ENCODE assay signal across 27 cellular contexts in the genomic region with DNA sequence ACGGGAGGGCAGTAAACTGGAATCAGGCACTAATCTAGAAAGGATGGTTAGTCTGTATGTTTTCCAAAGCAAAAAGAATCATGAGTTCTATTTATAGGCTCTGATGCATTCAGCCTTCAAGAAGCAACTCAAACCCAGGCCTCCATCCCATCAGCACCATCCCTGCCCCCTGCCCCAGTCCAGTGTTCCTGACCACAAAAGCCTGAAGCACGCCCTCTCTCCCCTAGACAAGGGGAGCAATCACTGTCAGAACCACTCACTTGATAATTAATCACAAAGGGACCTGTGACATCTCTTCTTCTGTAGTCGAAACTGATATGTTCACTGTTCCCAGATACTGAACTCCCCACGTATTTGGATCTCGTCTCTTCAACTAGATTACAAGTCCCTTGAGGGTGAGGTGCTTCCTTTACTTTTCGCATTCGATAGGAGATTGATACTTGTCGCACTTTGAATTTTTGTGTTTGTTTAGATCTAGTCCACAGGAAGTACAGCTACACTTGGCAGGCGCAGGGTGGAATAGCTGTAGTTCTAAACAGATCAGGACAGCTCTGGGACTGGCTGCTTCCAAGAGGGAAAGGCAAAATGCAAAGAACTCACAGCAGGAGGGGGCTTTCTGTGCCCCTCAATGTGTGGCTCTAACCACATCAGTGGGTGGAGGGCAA. TPM values are rescaled to one million over a fixed set of nuclear protein-coding genes. Genes with fewer than 3 reads are reported as not detected.
DNase-seq lines count a peak whose midpoint lies in the region; ATAC-seq, FAIRE-seq and TF ChIP-seq lines count a peak whose summit lies in the region.
"Had no signal": no experiment of that assay in that cellular context is flagged by ENCODE, and none has a peak within 500 bp of the region (broad histone marks: within the 10 kb centered on the region; RNA-seq: fewer than 3 reads in every experiment).

No MANE protein-coding gene starts in this region.

- no peak for TF ChIP-seq RAD21 in IMR-90 (IDR thresholded peaks at IDR 0.05; ENCODE audit: low read length)

- H3K27ac ChIP-seq in BLaER1 treated with 17β-estradiol and CSF1 and Interleukin-3, amounts not matched to agents 10 nM and 100 nM, result peak overlapping the region in 9 of 11 experiments; percentile 59 to 88 (median 76); a peak in 18 of 22 replicates
- H3K27ac ChIP-seq in IMR-90 (ENCODE audit: insufficient read depth, low read length) (no peak overlapping the region), endothelial cell of umbilical vein (ENCODE audit: insufficient read depth, low read depth, low read length) (no peak overlapping the region)
- H3K27ac ChIP-seq: GM23248, RWPE1, sigmoid colon, thyroid gland had no signal

- WGBS in IMR-90 (ENCODE audit: extremely low coverage in 2 of 2, insufficient read length in 1 of 2), 2 experiments, result 23% methylated on average over 4 of the region's 9 CpGs; no CpG with 5 or more reads in 1 of the 2 experiments

- H4K8ac ChIP-seq in IMR-90 (ENCODE audit: low read depth in 2 of 2, low read length in 2 of 2), result no peak overlapping the region

- no peak for FAIRE-seq in endothelial cell of umbilical vein (lab: Jason Lieb, UNC)
- FAIRE-seq: endometrium had no signal

- H3K36me3 Mint-ChIP-seq in nephron progenitor cell (ENCODE audit: low read depth), result no peaks in the 10 kb centered on the region
- H3K36me3 Mint-ChIP-seq: CD8-positive, alpha-beta T cell; natural killer cell treated with Interleukin-12 subunit alpha and Interleukin-12 subunit beta and Interleukin-15 and Interleukin-18, amount 100 ng/mL, for 72 hours; WTC11 had no signal

- DNase-seq in IMR-90, result no peak
- peak; percentile 6 for DNase-seq in endothelial cell of umbilical vein (ENCODE audit: low read depth, low spot score)
- no peak for DNase-seq in nephron progenitor cell
- DNase-seq in RPMI8226, result no peak
- DNase-seq in nucleus accumbens (lab: John Stamatoyannopoulos, UW), result no peak
- DNase-seq: activated CD4-positive, alpha-beta T cell treated with anti-CD3 and anti-CD28 coated beads, Interleukin-2, amount 50 U/mL, for 4 hours; activated CD8-positive, alpha-beta memory T cell treated with anti-CD3 and anti-CD28 coated beads, Interleukin-2, amount 50 U/mL, for 4 hours; aorta; CD8-positive, alpha-beta T cell; GM23248; KG1; NCI-H1436; NCI-H526 treated with DMSO at 0.1 percent for 48 hours; sigmoid colon; stimulated activated naive CD8-positive, alpha-beta T cell treated with anti-CD3 and anti-CD28 coated beads, Interleukin-15, amount 100 ng/mL, for 72 hours; T-helper 9 cell; thyroid gland had no signal

- no peak overlapping the region for H3K56ac ChIP-seq in IMR-90 (ENCODE audit: extremely low read depth, insufficient read depth, low read length)

- dilution Hi-C loops in IMR-90 (cut with HindIII; ENCODE audit: low sequenced_read_pairs, unreplicated experiment) (no loop called here), endothelial cell of umbilical vein (cut with MboI; ENCODE audit: extremely low pct_ligation_motif_present, low sequenced_read_pairs) (no loop called here)

- H3K4me3 ChIP-seq in BLaER1 treated with 17β-estradiol and CSF1 and Interleukin-3, amounts not matched to agents 10 nM and 100 nM, result peak overlapping the region in 2 of 10 experiments; percentile 3 to 25; a peak in 3 of 20 replicates
- H3K4me3 ChIP-seq in IMR-90 (ENCODE audit: insufficient read depth, low read depth, low read length) (no peak overlapping the region), endothelial cell of umbilical vein (replicated peaks in 1 of 3; ENCODE audit: insufficient read depth in 1 of 3, low read depth in 1 of 3, low read length in 3 of 3) (no peak overlapping the region)
- H3K4me3 ChIP-seq: GM23248, sigmoid colon, thyroid gland had no signal

- H2AK5ac ChIP-seq in IMR-90 (ENCODE audit: low read depth, low read length), result no peak overlapping the region

- H2BK15ac ChIP-seq in IMR-90 (ENCODE audit: low read depth, low read length), result no peak overlapping the region

- no peak overlapping the region for H2BK5ac ChIP-seq in IMR-90 (ENCODE audit: low read depth, low read length, poor library complexity, severe bottlenecking)

- peaks cover 20 to 56% (median 53%) of the 10 kb centered on the region in 10 experiments for H3K4me1 ChIP-seq in BLaER1 treated with 17β-estradiol and CSF1 and Interleukin-3, amounts not matched to agents 10 nM and 100 nM
- peaks cover 2% of the 10 kb centered on the region; the same call in 1 of the 2 replicates for H3K4me1 ChIP-seq in IMR-90 (ENCODE audit: control insufficient read depth, insufficient read depth, low read length)
- no peaks in the 10 kb centered on the region for H3K4me1 ChIP-seq in endothelial cell of umbilical vein (ENCODE audit: control insufficient read depth, extremely low read depth, insufficient read depth, low read length)

- H3K4me1 Mint-ChIP-seq in nephron progenitor cell, result peaks cover 24% of the 10 kb centered on the region

- TF ChIP-seq CTCF in IMR-90 (conservative IDR thresholded peaks at IDR 0.05; ENCODE audit: low read depth, low read length) (no peak), endothelial cell of umbilical vein (IDR thresholded peaks at IDR 0.05; ENCODE audit: extremely low read depth in 1 of 2, insufficient read depth in 1 of 2, low read depth in 1 of 2, low read length in 2 of 2) (no peak), nephron progenitor cell (IDR thresholded peaks at IDR 0.05) (no peak)

- H3K9me3 Mint-ChIP-seq in nephron progenitor cell, result no peaks in the 10 kb centered on the region
- H3K9me3 Mint-ChIP-seq: CD8-positive, alpha-beta T cell; natural killer cell treated with Interleukin-12 subunit alpha and Interleukin-12 subunit beta and Interleukin-15 and Interleukin-18, amount 100 ng/mL, for 72 hours; stimulated activated naive CD8-positive, alpha-beta T cell treated with anti-CD3 and anti-CD28 coated beads, Interleukin-15, amount 100 ng/mL, for 72 hours; WTC11 had no signal

- H2BK20ac ChIP-seq in IMR-90 (ENCODE audit: low read depth, low read length), result no peak overlapping the region

- no peak overlapping the region for H3K4ac ChIP-seq in IMR-90 (ENCODE audit: low read depth, low read length)

- no peaks in the 10 kb centered on the region for H3K27me3 ChIP-seq in BLaER1 treated with 17β-estradiol and CSF1 and Interleukin-3, amounts not matched to agents 10 nM and 100 nM
- H3K27me3 ChIP-seq in IMR-90 (ENCODE audit: control insufficient read depth, insufficient read depth, low read length) (peaks cover 50% of the 10 kb centered on the region), endothelial cell of umbilical vein (ENCODE audit: control insufficient read depth in 2 of 2, insufficient read depth in 2 of 2, low read length in 2 of 2) (peaks cover 10 to 12% of the 10 kb centered on the region in 2 experiments)
- H3K27me3 ChIP-seq: thyroid gland had no signal

- H3K4me2 ChIP-seq in BLaER1 treated with 17β-estradiol and CSF1 and Interleukin-3, amounts not matched to agents 10 nM and 100 nM, result peak overlapping the region; percentile 69 to 96 (median 91)
- H3K4me2 ChIP-seq in IMR-90 (ENCODE audit: low read depth, low read length) (no peak overlapping the region), endothelial cell of umbilical vein (ENCODE audit: insufficient read depth, low read length) (no peak overlapping the region)

- H3K18ac ChIP-seq in IMR-90 (ENCODE audit: low read depth, low read length), result no peak overlapping the region

- CTCF ChIA-PET in IMR-90 (lab: Yijun Ruan, JAX) (interaction anchor here (0.6 kb wide), 2 partner anchors 18 to 255 kb away, joined by 3 read pairs; no protein-coding TSS in a partner anchor), endothelial cell of umbilical vein (lab: Charles Lee) (interaction anchor here (1.2 to 5.1 kb wide), 5 partner anchors 12 to 652 kb away, joined by 5 to 73 read pairs (median 36); no protein-coding TSS in a partner anchor)

- no peak overlapping the region for H3K27ac Mint-ChIP-seq in nephron progenitor cell
- H3K27ac Mint-ChIP-seq: activated naive CD8-positive, alpha-beta T cell; CD8-positive, alpha-beta T cell; natural killer cell treated with Interleukin-12 subunit alpha and Interleukin-12 subunit beta and Interleukin-15 and Interleukin-18, amount 100 ng/mL, for 72 hours; stimulated activated naive CD8-positive, alpha-beta T cell treated with anti-CD3 and anti-CD28 coated beads, Interleukin-15, amount 100 ng/mL, for 72 hours; WTC11 had no signal

- H3K9me3 ChIP-seq in BLaER1 treated with 17β-estradiol and CSF1 and Interleukin-3, amounts not matched to agents 10 nM and 100 nM (replicated peaks in 1 of 11), result no peaks in the 10 kb centered on the region; a peak in 1 of 22 replicates
- H3K9me3 ChIP-seq in IMR-90 (ENCODE audit: control insufficient read depth, insufficient read depth, low read length) (no peaks in the 10 kb centered on the region), endothelial cell of umbilical vein (replicated peaks; ENCODE audit: control insufficient read depth, insufficient read depth, low read length) (no peaks in the 10 kb centered on the region)
- H3K9me3 ChIP-seq: sigmoid colon, thyroid gland had no signal

- in situ Hi-C loops in IMR-90 (cut with MboI; ENCODE audit: low sequenced_read_pairs), result no loop called here

- H3K79me2 ChIP-seq in endothelial cell of umbilical vein (ENCODE audit: control insufficient read depth, insufficient read depth, low read length), result no peaks in the 10 kb centered on the region

- H3K27me3 Mint-ChIP-seq in nephron progenitor cell (ENCODE audit: low read depth, poor library complexity), result peaks cover 3% of the 10 kb centered on the region

- H2AK9ac ChIP-seq in IMR-90 (replicated peaks; ENCODE audit: low read depth, low read length, poor library complexity), result no peak overlapping the region

- no peak for ATAC-seq in IMR-90 (ENCODE audit: low read depth)
- ATAC-seq in GM21515 (IDR thresholded peaks at IDR 0.05; ENCODE audit: unreplicated experiment), result no peak
- ATAC-seq: CD8-positive, alpha-beta T cell; natural killer cell treated with Interleukin-12 subunit alpha and Interleukin-12 subunit beta and Interleukin-15 and Interleukin-18, amount 100 ng/mL, for 72 hours; stimulated activated naive CD8-positive, alpha-beta T cell treated with anti-CD3 and anti-CD28 coated beads, Interleukin-15, amount 100 ng/mL, for 72 hours; WTC11 had no signal

- POLR2A ChIA-PET in IMR-90 (lab: Charles Lee; ENCODE audit: unreplicated experiment), result no interaction called here
- POLR2A ChIA-PET in endothelial cell of umbilical vein (lab: Charles Lee), result interaction anchor here (0.5 kb wide), 1 partner anchor 29 kb away, joined by 3 read pairs; no protein-coding TSS in a partner anchor

- H3K23ac ChIP-seq in IMR-90 (ENCODE audit: low read depth, low read length), result no peak overlapping the region

- no peaks in the 10 kb centered on the region for H3K36me3 ChIP-seq in BLaER1 treated with 17β-estradiol and CSF1 and Interleukin-3, amounts not matched to agents 10 nM and 100 nM
- no peaks in the 10 kb centered on the region for H3K36me3 ChIP-seq in IMR-90 (ENCODE audit: control insufficient read depth, insufficient read depth, low read length)
- no peaks in the 10 kb centered on the region for H3K36me3 ChIP-seq in endothelial cell of umbilical vein (ENCODE audit: control insufficient read depth in 2 of 2, extremely low read depth in 1 of 2, insufficient read depth in 2 of 2, low read length in 2 of 2)
- H3K36me3 ChIP-seq: sigmoid colon, thyroid gland had no signal

- no peaks in the 10 kb centered on the region for H4K20me1 ChIP-seq in BLaER1 treated with 17β-estradiol and CSF1 and Interleukin-3, amounts not matched to agents 10 nM and 100 nM
- no peaks in the 10 kb centered on the region for H4K20me1 ChIP-seq in IMR-90 (ENCODE audit: insufficient read depth, low read length)
- no peaks in the 10 kb centered on the region for H4K20me1 ChIP-seq in endothelial cell of umbilical vein (replicated peaks; ENCODE audit: control insufficient read depth, extremely low read depth, insufficient read depth, low read length)

- H2AFZ ChIP-seq in IMR-90 (replicated peaks; ENCODE audit: low read length, poor library complexity) (peak overlapping the region; percentile 37), endothelial cell of umbilical vein (ENCODE audit: low read depth, low read length) (no peak overlapping the region)
- H2AFZ ChIP-seq: GM23248 had no signal

- H4K5ac ChIP-seq in IMR-90 (ENCODE audit: low read depth, low read length), result no peak overlapping the region

- H4K91ac ChIP-seq in IMR-90 (ENCODE audit: insufficient read depth, low read depth, low read length), result no peak overlapping the region

- TF ChIP-seq POLR2A in IMR-90 (IDR thresholded peaks at IDR 0.05; ENCODE audit: low read depth, low read length) (no peak), endothelial cell of umbilical vein (IDR thresholded peaks at IDR 0.05; ENCODE audit: low read depth, low read length) (no peak)

- no peaks in the 10 kb centered on the region for H3K9me1 ChIP-seq in IMR-90 (ENCODE audit: insufficient read depth, low read length)
- no peaks in the 10 kb centered on the region for H3K9me1 ChIP-seq in endothelial cell of umbilical vein (replicated peaks; ENCODE audit: control insufficient read depth, extremely low read depth, insufficient read depth, low read length)

- intact Hi-C loops in IMR-90 (cut with micrococcal nuclease), result no loop called here
- intact Hi-C loops in endothelial cell of umbilical vein (cut with micrococcal nuclease), result loop anchor here (2.0 to 5.0 kb wide), 3 partner anchors 94 to 539 kb away; no protein-coding TSS in a partner anchor

- H2BK120ac ChIP-seq in IMR-90 (ENCODE audit: low read depth, low read length), result no peak overlapping the region

- peak overlapping the region; percentile 10 for H3K4me3 Mint-ChIP-seq in nephron progenitor cell
- H3K4me3 Mint-ChIP-seq: activated naive CD8-positive, alpha-beta T cell; CD8-positive, alpha-beta T cell; natural killer cell treated with Interleukin-12 subunit alpha and Interleukin-12 subunit beta and Interleukin-15 and Interleukin-18, amount 100 ng/mL, for 72 hours; stimulated activated naive CD8-positive, alpha-beta T cell treated with anti-CD3 and anti-CD28 coated beads, Interleukin-15, amount 100 ng/mL, for 72 hours; WTC11 had no signal

- BruUV-seq in IMR-90 (replicated peaks; lab: Mats Ljungman, UMichigan) (no TSS peak), endothelial cell of umbilical vein (replicated peaks; lab: Mats Ljungman, UMichigan) (no TSS peak)

- no peak overlapping the region for H3K14ac ChIP-seq in IMR-90 (replicated peaks; ENCODE audit: low read depth, low read length)

- no peaks in the 10 kb centered on the region for H3K79me1 ChIP-seq in IMR-90 (ENCODE audit: low read depth in 1 of 2, low read length in 2 of 2)

- H3K9ac ChIP-seq in BLaER1 treated with 17β-estradiol and CSF1 and Interleukin-3, amounts not matched to agents 10 nM and 100 nM, result peak overlapping the region in 9 of 11 experiments; percentile 32 to 77 (median 62); a peak in 17 of 22 replicates
- H3K9ac ChIP-seq in IMR-90 (ENCODE audit: low read depth, low read length) (no peak overlapping the region), endothelial cell of umbilical vein (replicated peaks; ENCODE audit: extremely low read depth, insufficient read depth, low read length) (no peak overlapping the region)
- H3K9ac ChIP-seq: GM23248 had no signal

RNA-seq across cellular contexts. Expression of a gene that starts 36.4 kb away (rescaled TPM):
- not detected in 2 replicates for total RNA-seq in IMR-90 (2012; rRNA removed)
- not detected in 2 replicates for polyA plus RNA-seq in IMR-90 (2012; rRNA removed)
- polyA plus RNA-seq in IMR-90 (2012; cell fraction: cytosol; rRNA removed), result not detected in 2 replicates
- polyA plus RNA-seq in IMR-90 (2012; cell fraction: nucleus; rRNA removed; ENCODE audit: low replicate concordance), result not detected in 2 replicates
- total RNA-seq in endothelial cell of umbilical vein, result not detected in 2 replicates
- not detected in 2 replicates for polyA plus RNA-seq in endothelial cell of umbilical vein
- not detected in 2 replicates for polyA plus RNA-seq in endothelial cell of umbilical vein (2011; cell fraction: cytosol; rRNA removed)
- polyA plus RNA-seq in endothelial cell of umbilical vein (2011; cell fraction: nucleus; rRNA removed), result not detected in 2 replicates
- polyA plus RNA-seq in endothelial cell of umbilical vein (2012), result not detected in 2 replicates
- not detected in 2 replicates for polyA minus RNA-seq in endothelial cell of umbilical vein
- polyA minus RNA-seq in endothelial cell of umbilical vein (2011; cell fraction: cytosol; rRNA and poly(A)+ RNA removed), result not detected
- not detected in 2 replicates for polyA minus RNA-seq in endothelial cell of umbilical vein (2011; cell fraction: nucleus; rRNA and poly(A)+ RNA removed)
- total RNA-seq: aorta; cardiac septum; CD8-positive, alpha-beta T cell; GM23248; HT-29; mesenteric fat pad; natural killer cell treated with Interleukin-12 subunit alpha and Interleukin-12 subunit beta and Interleukin-15 and Interleukin-18, amount 100 ng/mL, for 72 hours; sigmoid colon; thyroid gland; WTC11 had no signal
- polyA plus RNA-seq: aorta, GM23248, sigmoid colon had no signal

Comparison
In these comparisons a context has a peak if more than half of its experiments do, and no peak if none do; other contexts are left out.
1. H3K27ac ChIP-seq: peak in BLaER1 treated with 17β-estradiol and CSF1 and Interleukin-3, amounts not matched to agents 10 nM and 100 nM (9 of 11); none in IMR-90 (single experiment) and endothelial cell of umbilical vein (single experiment).
2. H3K4me2 ChIP-seq: peak in BLaER1 treated with 17β-estradiol and CSF1 and Interleukin-3, amounts not matched to agents 10 nM and 100 nM (11 of 11); none in IMR-90 (single experiment) and endothelial cell of umbilical vein (single experiment).
3. H3K9ac ChIP-seq: peak in BLaER1 treated with 17β-estradiol and CSF1 and Interleukin-3, amounts not matched to agents 10 nM and 100 nM (9 of 11); none in IMR-90 (single experiment) and endothelial cell of umbilical vein (single experiment).